8 cellular contexts compared by ENCODE assay signal in the genomic region with DNA sequence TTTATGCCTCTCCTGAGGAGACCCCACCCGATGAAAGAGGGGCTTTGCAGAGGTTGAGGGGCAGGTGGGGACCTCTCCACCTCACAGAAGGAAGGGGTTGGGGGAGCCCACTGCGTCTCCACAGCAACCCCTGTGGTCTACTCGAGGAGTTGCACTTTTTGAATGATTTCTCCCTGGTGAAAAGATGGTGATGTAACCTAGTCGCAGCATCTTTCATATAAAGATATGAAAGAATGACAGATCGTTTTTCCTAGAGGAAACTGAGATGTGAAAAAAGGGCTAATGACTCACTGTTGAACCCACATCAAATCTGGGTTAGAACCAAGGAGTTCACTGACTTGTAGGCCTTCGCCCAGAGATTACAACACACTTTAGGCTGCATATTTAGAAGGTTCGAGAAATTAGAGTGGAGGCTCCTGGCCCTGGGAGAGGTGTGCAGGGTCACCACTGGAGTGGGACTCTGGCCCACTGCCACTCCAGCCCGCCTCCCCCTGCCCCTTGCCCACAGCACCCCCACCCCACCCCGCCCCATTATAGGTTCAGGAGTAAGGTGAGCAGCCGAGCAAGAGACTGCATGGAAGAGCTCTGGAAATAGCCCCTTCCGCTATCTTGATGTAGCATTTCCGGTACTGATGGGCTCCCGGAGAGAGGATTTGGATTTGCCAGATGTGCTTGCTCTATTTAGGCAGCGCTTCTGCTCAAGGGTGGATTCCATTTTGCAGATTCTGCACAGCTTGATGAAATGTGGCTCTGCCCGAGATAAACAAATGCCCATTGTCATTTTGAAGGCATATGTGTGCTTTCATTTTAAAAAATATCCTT. TPM values are rescaled to one million over a fixed set of nuclear protein-coding genes. Genes with fewer than 3 reads are reported as not detected.
DNase-seq lines count a peak whose midpoint lies in the region; ATAC-seq, FAIRE-seq and TF ChIP-seq lines count a peak whose summit lies in the region.

No MANE protein-coding gene starts in this region.

- H2AFZ ChIP-seq in HepG2 (ENCODE audit: low read length) = no peak overlapping the region

- CTCF ChIA-PET in HepG2 (lab: Yijun Ruan, JAX; ENCODE audit: low intra/inter-chr PET ratio, low total read pairs) = no interaction called here

- DNase-seq in NCI-H460 (ENCODE audit: extremely low read depth, low read depth) = peak; percentile 93
- DNase-seq in ascending aorta (ENCODE audit: low spot score in 2 of 2) = peak in 1 of 2 donors; percentile 73
- DNase-seq in HepG2 (ENCODE audit: low spot score) = no peak
- DNase-seq in transverse colon = no peak
- DNase-seq in effector CD4-positive, alpha-beta T cell = no peak
- no peak for DNase-seq in HK-2 (ENCODE audit: unreplicated experiment)

- POLR2A ChIA-PET in HepG2 (lab: Yijun Ruan, JAX) = no interaction called here

- TF ChIP-seq EP300 in HepG2 (IDR thresholded peaks at IDR 0.05; ENCODE audit: low read depth in 2 of 2, low read length in 2 of 2) (no peak), HepG2 (CRISPR knock-in tag; IDR thresholded peaks at IDR 0.05; ENCODE audit: borderline replicate concordance) (no peak), transverse colon (IDR thresholded peaks at IDR 0.05; ENCODE audit: low read depth) (no peak)

- H3K79me2 ChIP-seq in HepG2 (ENCODE audit: insufficient read depth, low read length) = no peaks in the 10 kb centered on the region

- no TSS peak for BruUV-seq in HepG2 (replicated peaks; lab: Mats Ljungman, UMichigan)

- TF ChIP-seq RAD21 in HepG2 (CRISPR knock-in tag; IDR thresholded peaks at IDR 0.05) = no peak

- TF ChIP-seq CTCF in ascending aorta (IDR thresholded peaks at IDR 0.05) (peak; percentile 62 to 67 (median 66)), HepG2 (CRISPR knock-in tag; IDR thresholded peaks at IDR 0.05) (no peak), transverse colon (IDR thresholded peaks at IDR 0.05) (peak in 4 of 5 experiments; percentile 17 to 36 (median 22))

- no peak for TF ChIP-seq POLR2A in HepG2 (IDR thresholded peaks at IDR 0.05; ENCODE audit: insufficient read depth in 1 of 2, low read depth in 2 of 2, low read length in 2 of 2)
- no peak for TF ChIP-seq POLR2A in transverse colon (IDR thresholded peaks at IDR 0.05)

- peak overlapping the region; percentile 81 to 89 for H3K27ac ChIP-seq in ascending aorta
- H3K27ac ChIP-seq in HepG2 (ENCODE audit: extremely low read length, insufficient read depth, low read length) = no peak overlapping the region
- H3K27ac ChIP-seq in transverse colon = peak overlapping the region; percentile 67 to 84 (median 76)

- H4K20me1 ChIP-seq in HepG2 (ENCODE audit: insufficient read depth, low read length) = no peaks in the 10 kb centered on the region

- H3K4me3 ChIP-seq in ascending aorta (peak overlapping the region; percentile 21 to 88), HepG2 (replicated peaks in 1 of 3; ENCODE audit: insufficient read depth in 1 of 3, low read depth in 2 of 3, low read length in 3 of 3) (no peak overlapping the region), transverse colon (peak overlapping the region in 1 of 4 donors; percentile 30)

- ATAC-seq in GM18502 (IDR thresholded peaks at IDR 0.05; ENCODE audit: poor library complexity, unreplicated experiment) = peak; percentile 64
- peak; percentile 56 for ATAC-seq in HG02571 (IDR thresholded peaks at IDR 0.05; ENCODE audit: unreplicated experiment)
- ATAC-seq in HepG2 = peak; percentile 32; the same call in 1 of the 3 replicates

- H3K27me3 ChIP-seq in ascending aorta = no peaks in the 10 kb centered on the region
- H3K27me3 ChIP-seq in HepG2 (ENCODE audit: control insufficient read depth in 1 of 2, insufficient read depth in 2 of 2, low read length in 2 of 2) = peaks cover 0 to 18% of the 10 kb centered on the region in 2 experiments; a peak in 2 of 5 replicates
- H3K27me3 ChIP-seq in transverse colon = peaks cover 17% of the 10 kb centered on the region

- H3K9ac ChIP-seq in HepG2 (ENCODE audit: insufficient read depth, low read depth, low read length) = no peak overlapping the region

- intact Hi-C loops in ascending aorta (cut with DNase I) = no loop called here
- intact Hi-C loops in HepG2 (cut with micrococcal nuclease; ENCODE audit: unreplicated experiment) = no loop called here
- intact Hi-C loops in transverse colon (cut with DNase I; ENCODE audit: low total_unique reads) = no loop called here

- 37% methylated on average over 8 of the region's 15 CpGs for WGBS in HepG2 (ENCODE audit: low lambda C conversion rate)
- WGBS in transverse colon (ENCODE audit: low coverage in 1 of 2), 2 donors = 39 to 68% methylated on average over 7 to 15 of the region's 15 CpGs

- in situ Hi-C loops in HepG2 (cut with HindIII; ENCODE audit: extremely low pct_ligation_motif_present, low pct_unique_long_range_greater_than_20kb) = loop anchor here (25.0 kb wide), 1 partner anchor 960 kb away; no protein-coding TSS in a partner anchor
- in situ Hi-C loops in transverse colon (cut with MboI; ENCODE audit: low pct_ligation_motif_present in 1 of 4, low pct_unique_long_range_greater_than_20kb in 1 of 4, low sequenced_read_pairs in 3 of 4) = no loop called here

- H3K9me3 ChIP-seq in ascending aorta (no peaks in the 10 kb centered on the region), HepG2 (ENCODE audit: low read length) (no peaks in the 10 kb centered on the region), transverse colon (no peaks in the 10 kb centered on the region)

- no peaks in the 10 kb centered on the region for H3K36me3 ChIP-seq in ascending aorta
- H3K36me3 ChIP-seq in HepG2 (replicated peaks in 1 of 2; ENCODE audit: control insufficient read depth in 1 of 2, insufficient read depth in 2 of 2, low read length in 2 of 2) = no peaks in the 10 kb centered on the region
- no peaks in the 10 kb centered on the region for H3K36me3 ChIP-seq in transverse colon

- H3K4me2 ChIP-seq in HepG2 (ENCODE audit: low read depth, low read length) = no peak overlapping the region

- no peak for FAIRE-seq in HepG2 (lab: Jason Lieb, UNC)

- H3K4me1 ChIP-seq in ascending aorta (peaks cover 1 to 10% of the 10 kb centered on the region in 2 donors), HepG2 (ENCODE audit: insufficient read depth, low read length) (peaks cover 8% of the 10 kb centered on the region), transverse colon (peaks cover 0 to 29% (median 5%) of the 10 kb centered on the region in 4 donors)

TF ChIP-seq in HepG2, 621 proteins besides CTCF, POLR2A, EP300 and RAD21 (continues in another document):
- TF ChIP-seq PCBP2 (optimal IDR thresholded peaks at IDR 0.05; ENCODE audit: low read depth, low read length, poor library complexity, severe bottlenecking) (no peak), ZNF205 (CRISPR knock-in tag; IDR thresholded peaks at IDR 0.05) (no peak), THAP9 (CRISPR knock-in tag; IDR thresholded peaks at IDR 0.05; ENCODE audit: borderline replicate concordance) (no peak), SALL2 (CRISPR knock-in tag; IDR thresholded peaks at IDR 0.05) (no peak)

RNA-seq across cellular contexts. Expression of gene TGFB2, which starts 6.7 kb away (rescaled TPM):
- 46.5 and 52.7 TPM in 2 replicates for total RNA-seq in NCI-H460 (2014; rRNA removed; shearing (Covaris generic))
- 13.2 and 16.8 TPM in 2 replicates for polyA plus RNA-seq in NCI-H460 (2014; cell fraction: nucleus; rRNA removed)
- total RNA-seq in ascending aorta (9.9 TPM), HepG2 (2016; rRNA removed; fragmentation: Illumina TruSeq; extraction: Trizol) (not detected in 2 replicates), transverse colon (1 to 10 TPM in 2 of 4 donors, under 1 TPM in 2; 0.41 to 2.2 (median 1.1) TPM)
- total RNA-seq in HepG2 (2016; cell fraction: cytosol; rRNA removed; fragmentation: Illumina TruSeq; extraction: Trizol; ENCODE audit: low read depth) = not detected in 2 replicates
- 0.07 TPM in 1 of 2 replicates, not detected in the other for total RNA-seq in HepG2 (2016; cell fraction: insoluble cytoplasmic fraction; rRNA removed; fragmentation: Illumina TruSeq; extraction: Trizol)
- total RNA-seq in HepG2 (2016; cell fraction: membrane; rRNA removed; fragmentation: Illumina TruSeq; extraction: Trizol) = not detected in 2 replicates
- 0.44 TPM in 1 of 2 replicates, not detected in the other for total RNA-seq in HepG2 (2016; cell fraction: nucleus; rRNA removed; fragmentation: Illumina TruSeq; extraction: Trizol)
- 0.07 and 0.08 TPM in 2 replicates for polyA plus RNA-seq in HepG2 (2011; rRNA removed)
- not detected in 2 replicates for polyA plus RNA-seq in HepG2 (2011; cell fraction: cytosol; rRNA removed)
- 0.03 and 0.09 TPM in 2 replicates for polyA plus RNA-seq in HepG2 (2011; cell fraction: nucleus; rRNA removed)
- 0.05 TPM in 1 of 2 replicates, not detected in the other for polyA plus RNA-seq in HepG2 (2012)
- not detected in 2 replicates for polyA plus RNA-seq in HepG2 (2016; cell fraction: cytosol; fragmentation: Illumina TruSeq; extraction: Trizol; ENCODE audit: low read depth)
- polyA plus RNA-seq in HepG2 (2016; cell fraction: insoluble cytoplasmic fraction; fragmentation: Illumina TruSeq; extraction: Trizol; ENCODE audit: low read depth) = not detected in 2 replicates
- polyA plus RNA-seq in HepG2 (2016; cell fraction: membrane; fragmentation: Illumina TruSeq; extraction: Trizol; ENCODE audit: low read depth) = not detected in 2 replicates
- not detected in 2 replicates for polyA plus RNA-seq in HepG2 (2016; cell fraction: nucleus; fragmentation: Illumina TruSeq; extraction: Trizol; ENCODE audit: insufficient read depth, low read depth)
- polyA minus RNA-seq in HepG2 (2011; rRNA and poly(A)+ RNA removed; ENCODE audit: low replicate concordance) = 0.19 TPM in 1 of 2 replicates, not detected in the other
- not detected in 2 replicates for polyA minus RNA-seq in HepG2 (2011; cell fraction: cytosol; rRNA and poly(A)+ RNA removed)
- 0.25 and 0.26 TPM in 2 replicates for polyA minus RNA-seq in HepG2 (2011; cell fraction: nucleus; rRNA and poly(A)+ RNA removed)

Comparison
In these comparisons a context has a peak if more than half of its experiments do, and no peak if none do; other contexts are left out.
1. H3K4me3 ChIP-seq: peak in ascending aorta (2 of 2); none in HepG2 (0 of 3).
2. Peak in every context shown above with its lines, with median percentiles within 50 percentile points of each other: ATAC-seq.